ENCODE assay signal across 8 cellular contexts in the genomic region with DNA sequence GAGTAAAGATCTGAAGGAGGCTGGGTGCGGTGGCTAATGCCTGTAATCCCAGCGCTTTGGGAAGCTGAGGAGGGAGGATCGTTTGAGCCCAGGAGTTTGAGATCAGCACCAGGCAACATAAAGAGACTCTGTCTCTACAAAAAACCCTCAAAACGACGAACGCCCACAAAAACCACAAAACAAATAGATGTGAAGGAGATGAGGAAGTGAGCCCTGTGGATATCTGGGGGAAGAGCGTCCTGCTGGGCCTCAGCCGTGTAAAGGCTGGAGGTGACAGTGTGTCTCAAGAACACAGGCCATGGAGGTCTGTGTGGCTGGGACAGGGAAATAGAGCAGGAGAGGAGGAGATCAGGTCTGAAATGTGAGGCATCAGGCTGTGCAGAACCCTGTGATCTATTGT.
DNase-seq lines count a peak whose midpoint lies in the region; ATAC-seq and TF ChIP-seq lines count a peak whose summit lies in the region.

No MANE protein-coding gene starts in this region.

- peaks cover 27% of the 10 kb centered on the region for H3K36me3 Mint-ChIP-seq in activated B cell treated with CpG ODN at 0.5 μM for 24 hours (ENCODE audit: low read depth)
- H3K36me3 Mint-ChIP-seq in stimulated activated naive CD8-positive, alpha-beta T cell treated with anti-CD3 and anti-CD28 coated beads, Interleukin-15, Interleukin-2, amounts not matched to agents 100 ng/mL and 50 ng/mL, for 24 hours (ENCODE audit: low read depth), result peaks cover 44% of the 10 kb centered on the region

- 58% methylated on average over 8 of the region's 8 CpGs for WGBS in hepatocyte (ENCODE audit: low lambda C conversion rate, missing lambda C conversion rate)

- TF ChIP-seq CTCF in GM10248 (IDR thresholded peaks at IDR 0.05; ENCODE audit: control extremely low read depth, extremely low read depth, low read depth, missing control alignments), result peak; percentile 2
- TF ChIP-seq CTCF in activated B cell treated with CpG ODN at 0.5 μM for 24 hours (IDR thresholded peaks at IDR 0.05), result no peak
- no peak for TF ChIP-seq CTCF in hepatocyte (IDR thresholded peaks at IDR 0.05; ENCODE audit: poor library complexity)
- TF ChIP-seq CTCF in BE2C (IDR thresholded peaks at IDR 0.05; ENCODE audit: low read depth, low read length), result no peak

- peak overlapping the region; percentile 1 for H3K27ac Mint-ChIP-seq in activated B cell treated with CpG ODN at 0.5 μM for 24 hours
- H3K27ac Mint-ChIP-seq in stimulated activated naive CD8-positive, alpha-beta T cell treated with anti-CD3 and anti-CD28 coated beads, Interleukin-15, Interleukin-2, amounts not matched to agents 100 ng/mL and 50 ng/mL, for 24 hours, result peak overlapping the region; percentile 27

- peak; percentile 31 for DNase-seq in GM10248 (ENCODE audit: extremely low spot score)
- no peak for DNase-seq in activated B cell treated with CpG ODN at 0.5 μM for 24 hours
- DNase-seq in hepatocyte (ENCODE audit: low spot score), result no peak
- DNase-seq in BE2C, result no peak

- H3K27me3 ChIP-seq in hepatocyte, result no peaks in the 10 kb centered on the region
- H3K27me3 ChIP-seq in BE2C, result no peaks in the 10 kb centered on the region

- H3K4me1 Mint-ChIP-seq in activated B cell treated with CpG ODN at 0.5 μM for 24 hours, result peaks cover 13% of the 10 kb centered on the region
- peaks cover 16% of the 10 kb centered on the region for H3K4me1 Mint-ChIP-seq in stimulated activated naive CD8-positive, alpha-beta T cell treated with anti-CD3 and anti-CD28 coated beads, Interleukin-15, Interleukin-2, amounts not matched to agents 100 ng/mL and 50 ng/mL, for 24 hours (ENCODE audit: low read depth)

- H3K4me3 Mint-ChIP-seq in activated B cell treated with CpG ODN at 0.5 μM for 24 hours, result no peak overlapping the region
- no peak overlapping the region for H3K4me3 Mint-ChIP-seq in stimulated activated naive CD8-positive, alpha-beta T cell treated with anti-CD3 and anti-CD28 coated beads, Interleukin-15, Interleukin-2, amounts not matched to agents 100 ng/mL and 50 ng/mL, for 24 hours

- no peaks in the 10 kb centered on the region for H3K9me3 ChIP-seq in hepatocyte (ENCODE audit: low read depth)
- no peaks in the 10 kb centered on the region for H3K9me3 ChIP-seq in BE2C

- H3K4me1 ChIP-seq in hepatocyte (ENCODE audit: insufficient read depth) (peaks cover 7% of the 10 kb centered on the region), BE2C (no peaks in the 10 kb centered on the region)

- no peak overlapping the region for H3K27ac ChIP-seq in hepatocyte

- H4K20me1 ChIP-seq in hepatocyte (ENCODE audit: insufficient read depth, poor library complexity, severe bottlenecking), result no peaks in the 10 kb centered on the region

- H3K36me3 ChIP-seq in hepatocyte (replicated peaks; ENCODE audit: insufficient read depth, low read depth) (no peaks in the 10 kb centered on the region), BE2C (no peaks in the 10 kb centered on the region)

- H3K4me3 ChIP-seq in hepatocyte, result no peak overlapping the region
- H3K4me3 ChIP-seq in BE2C (ENCODE audit: low read depth, low read length), result no peak overlapping the region

- H3K79me2 ChIP-seq in hepatocyte, result no peaks in the 10 kb centered on the region

- no peaks in the 10 kb centered on the region for H3K9me3 Mint-ChIP-seq in activated B cell treated with CpG ODN at 0.5 μM for 24 hours
- no peaks in the 10 kb centered on the region for H3K9me3 Mint-ChIP-seq in stimulated activated naive CD8-positive, alpha-beta T cell treated with anti-CD3 and anti-CD28 coated beads, Interleukin-15, Interleukin-2, amounts not matched to agents 100 ng/mL and 50 ng/mL, for 24 hours

- peak; percentile 90 for ATAC-seq in GM21447 (IDR thresholded peaks at IDR 0.05; ENCODE audit: unreplicated experiment)
- ATAC-seq in HG03571 (IDR thresholded peaks at IDR 0.05; ENCODE audit: unreplicated experiment), result peak; percentile 79
- peak; percentile 77 for ATAC-seq in activated B cell treated with CpG ODN at 0.5 μM for 24 hours (ENCODE audit: low read depth)
- no peak for ATAC-seq in SK-N-SH treated with all-trans-retinoic acid at 6 μM for 48 hours

- no peak overlapping the region for H3K4me2 ChIP-seq in hepatocyte

- H3K27me3 Mint-ChIP-seq in activated B cell treated with CpG ODN at 0.5 μM for 24 hours, result no peaks in the 10 kb centered on the region
- H3K27me3 Mint-ChIP-seq in stimulated activated naive CD8-positive, alpha-beta T cell treated with anti-CD3 and anti-CD28 coated beads, Interleukin-15, Interleukin-2, amounts not matched to agents 100 ng/mL and 50 ng/mL, for 24 hours, result no peaks in the 10 kb centered on the region

- POLR2A ChIA-PET in GM10248 (lab: Yijun Ruan, JAX) (no interaction called here), activated B cell treated with CpG ODN at 0.5 μM for 24 hours (lab: Charles Lee) (no interaction called here)

- no peak overlapping the region for H2AFZ ChIP-seq in hepatocyte

- no peaks in the 10 kb centered on the region for H3K9me2 ChIP-seq in hepatocyte (replicated peaks; ENCODE audit: insufficient read depth)

- CTCF ChIA-PET in GM10248 (lab: Yijun Ruan, JAX) (interaction anchor here (0.5 to 1.2 kb wide), 5 partner anchors 19 to 248 kb away, joined by 3 read pairs; partner anchors contain the start of gene NETO2), activated B cell treated with CpG ODN at 0.5 μM for 24 hours (lab: Charles Lee) (no interaction called here)

- intact Hi-C loops in activated B cell treated with CpG ODN at 0.5 μM for 24 hours (cut with micrococcal nuclease), result no loop called here

TF ChIP-seq in SK-N-SH treated with all-trans-retinoic acid at 6 μM for 48 hours, 23 proteins besides CTCF, POLR2A, EP300 and RAD21:
- no peak for TF ChIP-seq TCF4 (CRISPR knock-in tag; IDR thresholded peaks at IDR 0.05; ENCODE audit: borderline replicate concordance)
- no peak for TF ChIP-seq ZNF8 (CRISPR knock-in tag; IDR thresholded peaks at IDR 0.05)
- TF ChIP-seq POU6F1 (CRISPR knock-in tag; IDR thresholded peaks at IDR 0.05; ENCODE audit: borderline replicate concordance, low read depth), result no peak
- no peak for TF ChIP-seq OSR1 (CRISPR knock-in tag; IDR thresholded peaks at IDR 0.05)
- no peak for TF ChIP-seq PPARA (CRISPR knock-in tag; IDR thresholded peaks at IDR 0.05; ENCODE audit: borderline replicate concordance)
- no peak for TF ChIP-seq TOX (CRISPR knock-in tag; IDR thresholded peaks at IDR 0.05; ENCODE audit: borderline replicate concordance)
- TF ChIP-seq SNAI2 (CRISPR knock-in tag; IDR thresholded peaks at IDR 0.05), result no peak
- TF ChIP-seq CREB5 (CRISPR knock-in tag; IDR thresholded peaks at IDR 0.05; ENCODE audit: low read depth), result no peak
- no peak for TF ChIP-seq ZNF565 (CRISPR knock-in tag; conservative IDR thresholded peaks at IDR 0.05; ENCODE audit: low read depth)
- TF ChIP-seq CSRNP3 (CRISPR knock-in tag; IDR thresholded peaks at IDR 0.05), result no peak
- TF ChIP-seq ARNTL (CRISPR knock-in tag; IDR thresholded peaks at IDR 0.05; ENCODE audit: borderline replicate concordance, low read depth), result no peak
- TF ChIP-seq BACH2 (CRISPR knock-in tag; IDR thresholded peaks at IDR 0.05; ENCODE audit: borderline replicate concordance), result no peak
- TF ChIP-seq ISL1 (CRISPR knock-in tag; IDR thresholded peaks at IDR 0.05), result no peak
- TF ChIP-seq ZFP30 (CRISPR knock-in tag; IDR thresholded peaks at IDR 0.05), result no peak
- TF ChIP-seq ZNF70 (CRISPR knock-in tag; IDR thresholded peaks at IDR 0.05), result no peak
